In the genomic region with DNA sequence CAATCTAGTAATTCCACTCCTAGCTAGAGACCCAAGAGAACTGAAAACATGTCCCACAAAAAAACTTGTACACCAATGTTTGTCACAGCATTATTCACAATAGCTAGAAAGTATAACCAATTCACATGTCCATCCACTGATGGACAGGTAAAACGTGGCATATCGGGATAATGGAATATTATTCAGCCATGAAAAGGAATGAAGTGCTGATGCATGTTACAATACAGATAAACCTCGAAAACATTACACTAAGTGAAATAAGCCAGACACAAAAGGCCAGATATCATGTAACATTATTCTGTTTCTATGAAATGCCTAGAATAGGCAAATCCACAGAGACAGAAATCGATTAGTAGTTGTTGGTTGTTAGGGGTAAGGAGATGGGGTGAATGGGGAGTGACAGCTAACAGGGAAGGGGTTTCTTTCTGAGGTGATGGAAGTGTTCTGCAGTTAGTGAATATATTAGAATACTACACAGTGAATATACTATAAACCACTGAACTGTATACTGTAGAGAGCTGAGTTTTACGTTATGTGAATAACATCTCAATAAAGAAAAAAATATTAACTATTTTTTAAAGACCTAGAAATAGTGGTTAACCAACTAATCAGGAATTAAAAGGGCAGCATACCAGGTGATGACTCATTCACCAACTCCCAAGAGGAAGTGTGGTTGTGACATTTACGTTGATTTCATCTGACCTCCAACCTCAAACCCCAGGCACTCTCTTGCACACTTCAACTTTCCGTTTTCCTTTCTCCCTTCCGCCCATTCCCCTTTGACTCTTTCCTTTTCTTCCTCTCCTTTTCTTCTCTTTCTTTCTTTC, we compare ENCODE assay signal across 9 cellular contexts. TPM values are rescaled to one million over a fixed set of nuclear protein-coding genes. Genes with fewer than 3 reads are reported as not detected.
A peak's percentile ranks its signal among the peaks of the same experiment; 100 is the strongest.
DNase-seq lines count a peak whose midpoint lies in the region; ATAC-seq lines count a peak whose summit lies in the region.
"Had no signal": no experiment of that assay in that cellular context is flagged by ENCODE, and none has a peak within 500 bp of the region (broad histone marks: within the 10 kb centered on the region; RNA-seq: fewer than 3 reads in every experiment).

No MANE protein-coding gene starts in this region.

- no peak overlapping the region for H2BK12ac ChIP-seq in trophoblast cell (ENCODE audit: low read length)

- no peak overlapping the region for H2BK5ac ChIP-seq in trophoblast cell (ENCODE audit: low read depth, low read length, poor library complexity)

- H3K14ac ChIP-seq in trophoblast cell (ENCODE audit: low read length) = no peak overlapping the region

- no peak for DNase-seq in activated T-cell treated with anti-CD3 and anti-CD28 coated beads, Interleukin-2, amount 50 U/mL, for 72 hours
- no peak for DNase-seq in activated T-cell treated with anti-CD3 and anti-CD28 coated beads, Interleukin-2, amount 50 U/mL, for 48 hours
- DNase-seq in activated naive CD8-positive, alpha-beta T cell treated with anti-CD3 and anti-CD28 coated beads, Interleukin-2, amount 10 ng/mL, durations not matched to agents 7 days and 5 days = no peak
- DNase-seq in trophoblast cell (peak; percentile 59 to 80), NCI-H187 (lab: John Stamatoyannopoulos, UW) (no peak), left colon (no peak)
- DNase-seq: psoas muscle had no signal

- H3K4me1 ChIP-seq in trophoblast cell (ENCODE audit: control insufficient read depth in 1 of 2, insufficient read depth in 2 of 2, low read length in 2 of 2) = peaks cover 12 to 14% of the 10 kb centered on the region in 2 experiments
- H3K4me1 ChIP-seq: psoas muscle had no signal

- H3K23ac ChIP-seq in trophoblast cell (ENCODE audit: low read length) = no peak overlapping the region

- H3K4ac ChIP-seq in trophoblast cell (ENCODE audit: low read depth, low read length) = no peak overlapping the region

- no peak overlapping the region for H3K9ac ChIP-seq in trophoblast cell (ENCODE audit: low read length)

- H4K8ac ChIP-seq in trophoblast cell (ENCODE audit: low read depth, low read length) = no peak overlapping the region

- H2AFZ ChIP-seq in trophoblast cell (ENCODE audit: insufficient read depth, low read length, poor library complexity) = no peak overlapping the region

- H3K4me2 ChIP-seq in trophoblast cell (ENCODE audit: low read length) = peak overlapping the region; percentile 21

- ATAC-seq in activated T-cell treated with anti-CD3 and anti-CD28 coated beads, Interleukin-2, amount 50 U/mL, for 72 hours (replicated peaks in 1 of 2) = peak in 1 of 2 donors; percentile 25
- peak; percentile 82 for ATAC-seq in HG03354 (IDR thresholded peaks at IDR 0.05; ENCODE audit: poor library complexity, severe bottlenecking, unreplicated experiment)
- peak; percentile 56 for ATAC-seq in activated naive CD8-positive, alpha-beta T cell treated with anti-CD3 and anti-CD28 coated beads, Interleukin-2, amount 10 ng/mL, durations not matched to agents 7 days and 5 days (ENCODE audit: low read depth)
- ATAC-seq in GM21825 (IDR thresholded peaks at IDR 0.05; ENCODE audit: unreplicated experiment) = no peak
- no peak for ATAC-seq in left colon

- H3K27me3 ChIP-seq in trophoblast cell (ENCODE audit: insufficient read depth, low read length) = no peaks in the 10 kb centered on the region

- H3K79me2 ChIP-seq in trophoblast cell (ENCODE audit: control insufficient read depth, insufficient read depth, low read length, poor library complexity) = peaks cover 5% of the 10 kb centered on the region

- no peaks in the 10 kb centered on the region for H3K9me3 Mint-ChIP-seq in activated T-cell treated with anti-CD3 and anti-CD28 coated beads, Interleukin-2, amount 50 U/mL, for 72 hours
- H3K9me3 Mint-ChIP-seq in activated naive CD8-positive, alpha-beta T cell treated with anti-CD3 and anti-CD28 coated beads, Interleukin-2, amount 10 ng/mL, durations not matched to agents 7 days and 5 days = no peaks in the 10 kb centered on the region

- H4K12ac ChIP-seq in trophoblast cell (ENCODE audit: low read depth, low read length) = no peak overlapping the region

- H2BK120ac ChIP-seq in trophoblast cell (ENCODE audit: insufficient read depth, low read length, poor library complexity) = no peak overlapping the region

- H4K91ac ChIP-seq in trophoblast cell (ENCODE audit: low read depth, low read length) = no peak overlapping the region

- no peak overlapping the region for H3K4me3 Mint-ChIP-seq in activated T-cell treated with anti-CD3 and anti-CD28 coated beads, Interleukin-2, amount 50 U/mL, for 72 hours
- H3K4me3 Mint-ChIP-seq in activated naive CD8-positive, alpha-beta T cell treated with anti-CD3 and anti-CD28 coated beads, Interleukin-2, amount 10 ng/mL, durations not matched to agents 7 days and 5 days = peak overlapping the region; percentile 45

- WGBS in trophoblast cell (ENCODE audit: extremely low coverage, insufficient coverage, insufficient read length) = no CpG with 5 or more reads among the region's 8 CpGs

- H3K27ac ChIP-seq in trophoblast cell (ENCODE audit: low read depth, low read length) = no peak overlapping the region
- H3K27ac ChIP-seq: psoas muscle had no signal

- H3K36me3 ChIP-seq in trophoblast cell (ENCODE audit: control insufficient read depth in 1 of 2, insufficient read depth in 2 of 2, low read length in 2 of 2) = no peaks in the 10 kb centered on the region

- no peak overlapping the region for H2AK5ac ChIP-seq in trophoblast cell (ENCODE audit: low read length)

- H3K9me3 ChIP-seq in trophoblast cell (ENCODE audit: insufficient read depth, low read depth, low read length) = no peaks in the 10 kb centered on the region
- H3K9me3 ChIP-seq: psoas muscle had no signal

- H3K79me1 ChIP-seq in trophoblast cell (ENCODE audit: low read length) = peaks cover 17% of the 10 kb centered on the region

- intact Hi-C loops in left colon (cut with DNase I, micrococcal nuclease) = no loop called here

- H3K27ac Mint-ChIP-seq in activated T-cell treated with anti-CD3 and anti-CD28 coated beads, Interleukin-2, amount 50 U/mL, for 72 hours = peak overlapping the region; percentile 3
- H3K27ac Mint-ChIP-seq in activated naive CD8-positive, alpha-beta T cell treated with anti-CD3 and anti-CD28 coated beads, Interleukin-2, amount 10 ng/mL, durations not matched to agents 7 days and 5 days = peak overlapping the region; percentile 17

- H3K4me3 ChIP-seq in trophoblast cell (ENCODE audit: low read depth, low read length) = no peak overlapping the region
- H3K4me3 ChIP-seq: psoas muscle had no signal

- no peaks in the 10 kb centered on the region for H3K36me3 Mint-ChIP-seq in activated T-cell treated with anti-CD3 and anti-CD28 coated beads, Interleukin-2, amount 50 U/mL, for 72 hours (ENCODE audit: insufficient read depth in 2 of 2)
- no peaks in the 10 kb centered on the region for H3K36me3 Mint-ChIP-seq in activated naive CD8-positive, alpha-beta T cell treated with anti-CD3 and anti-CD28 coated beads, Interleukin-2, amount 10 ng/mL, durations not matched to agents 7 days and 5 days

- POLR2A ChIA-PET in activated naive CD8-positive, alpha-beta T cell treated with anti-CD3 and anti-CD28 coated beads, Interleukin-2, amount 10 ng/mL, durations not matched to agents 7 days and 5 days (lab: Charles Lee) = no interaction called here

- peaks cover 10% of the 10 kb centered on the region for H3K27me3 Mint-ChIP-seq in activated T-cell treated with anti-CD3 and anti-CD28 coated beads, Interleukin-2, amount 50 U/mL, for 72 hours (ENCODE audit: low read depth)
- H3K27me3 Mint-ChIP-seq in activated naive CD8-positive, alpha-beta T cell treated with anti-CD3 and anti-CD28 coated beads, Interleukin-2, amount 10 ng/mL, durations not matched to agents 7 days and 5 days = peaks cover 35% of the 10 kb centered on the region

- H3K18ac ChIP-seq in trophoblast cell (ENCODE audit: low read length) = no peak overlapping the region

- H3K4me1 Mint-ChIP-seq in activated T-cell treated with anti-CD3 and anti-CD28 coated beads, Interleukin-2, amount 50 U/mL, for 72 hours (ENCODE audit: low read depth) = peaks cover 12% of the 10 kb centered on the region
- H3K4me1 Mint-ChIP-seq in activated naive CD8-positive, alpha-beta T cell treated with anti-CD3 and anti-CD28 coated beads, Interleukin-2, amount 10 ng/mL, durations not matched to agents 7 days and 5 days = peaks cover 28% of the 10 kb centered on the region

RNA-seq across cellular contexts. Expression of a gene that starts 48.6 kb away (rescaled TPM):
- 1 to 10 TPM in 1 of 2 donors, under 1 TPM in 1; 0.72 to 1.3 TPM for total RNA-seq in activated T-cell treated with anti-CD3 and anti-CD28 coated beads, Interleukin-2, amount 50 U/mL, for 72 hours
- total RNA-seq in activated naive CD8-positive, alpha-beta T cell treated with anti-CD3 and anti-CD28 coated beads, Interleukin-2, amount 10 ng/mL, durations not matched to agents 7 days and 5 days = 1 to 10 TPM; 2.7 to 2.8 TPM
- 18.4 and 20.0 TPM in 2 replicates for polyA plus RNA-seq in trophoblast cell (2013)
- total RNA-seq in left colon = 10 to 100 TPM in 1 of 2 donors, 1 to 10 TPM in 1; 6.3 to 22.9 TPM

Comparison
In these comparisons a context has a peak if more than half of its experiments do, and no peak if none do; other contexts are left out.
1. ATAC-seq: peak in HG03354 (single experiment) and activated naive CD8-positive, alpha-beta T cell treated with anti-CD3 and anti-CD28 coated beads, Interleukin-2, amount 10 ng/mL, durations not matched to agents 7 days and 5 days (single experiment); none in GM21825 (single experiment) and left colon (single experiment).
2. DNase-seq: peak in trophoblast cell (2 of 2); none in activated T-cell treated with anti-CD3 and anti-CD28 coated beads, Interleukin-2, amount 50 U/mL, for 72 hours (0 of 2), activated T-cell treated with anti-CD3 and anti-CD28 coated beads, Interleukin-2, amount 50 U/mL, for 48 hours (0 of 2), activated naive CD8-positive, alpha-beta T cell treated with anti-CD3 and anti-CD28 coated beads, Interleukin-2, amount 10 ng/mL, durations not matched to agents 7 days and 5 days (single experiment), NCI-H187 (0 of 2) and left colon (0 of 2).